Comparison of ENCODE assay signal across 16 cellular contexts in the genomic region with DNA sequence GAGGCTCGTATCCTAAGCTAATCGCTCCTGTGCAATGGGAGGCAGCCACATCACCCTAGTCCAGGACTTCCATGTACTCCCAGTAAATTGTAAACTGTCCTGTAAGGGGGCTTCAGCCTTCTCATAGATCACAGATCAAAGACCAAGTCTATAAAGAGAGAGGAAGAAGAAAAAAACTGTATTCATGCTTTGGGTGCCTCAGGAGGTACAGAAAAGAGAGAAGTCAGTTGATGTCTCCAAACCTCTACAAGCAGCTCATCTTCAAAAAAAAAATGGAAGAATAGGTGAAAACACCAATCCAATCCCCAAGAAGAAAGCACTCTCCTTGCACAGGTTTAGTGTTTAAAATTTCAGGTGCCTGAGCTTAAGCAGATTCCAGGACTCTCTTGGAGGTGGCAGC. TPM values are rescaled to one million over a fixed set of nuclear protein-coding genes. Genes with fewer than 3 reads are reported as not detected.
DNase-seq lines count a peak whose midpoint lies in the region; ATAC-seq and TF ChIP-seq lines count a peak whose summit lies in the region.
"Had no signal": no experiment of that assay in that cellular context is flagged by ENCODE, and none has a peak within 500 bp of the region (broad histone marks: within the 10 kb centered on the region; RNA-seq: fewer than 3 reads in every experiment).

No MANE protein-coding gene starts in this region.

- H3K27ac ChIP-seq in colonic mucosa (peak overlapping the region; percentile 51), skin epidermis (peak overlapping the region in 11 of 21 experiments; percentile 44 to 84 (median 74))

- H3K4me3 ChIP-seq in colonic mucosa, result no peak overlapping the region
- no peak overlapping the region for H3K4me3 ChIP-seq in skin epidermis

- no peaks in the 10 kb centered on the region for H3K9me3 ChIP-seq in colonic mucosa

- ATAC-seq in GM21717 (IDR thresholded peaks at IDR 0.05; ENCODE audit: unreplicated experiment), result no peak
- ATAC-seq: Panc1 had no signal

- DNase-seq in NOMO-1 (lab: John Stamatoyannopoulos, UW; ENCODE audit: unreplicated experiment in 2 of 2) (peak; percentile 12 to 25), NOMO-1 treated with dmso at 0.1 percent for 144 hours (lab: John Stamatoyannopoulos, UW; ENCODE audit: unreplicated experiment) (no peak), NCI-H510A treated with DMSO at 0.1 percent for 48 hours (lab: John Stamatoyannopoulos, UW) (peak; percentile 35), colonic mucosa (no peak), amygdala (lab: John Stamatoyannopoulos, UW) (no peak)
- DNase-seq in stimulated activated CD4-positive, alpha-beta T cell treated with anti-CD3 and anti-CD28 coated beads, Interleukin-15, amount 100 ng/mL, for 24 hours, result no peak
- DNase-seq: activated gamma-delta T cell; HFFc6; IMR-90; NCI-H2107; nucleus accumbens; stimulated activated CD4-positive, alpha-beta T cell treated with anti-CD3 and anti-CD28 coated beads, Interleukin-1b, Interleukin-23, amount 100 ng/mL, for 48 hours; stimulated activated naive CD4-positive, alpha-beta T cell treated with Interleukin-2 at 50 U/mL for 16 hours had no signal

- intact Hi-C loops in colonic mucosa (cut with DNase I), result no loop called here

- H3K27me3 ChIP-seq in colonic mucosa, result no peaks in the 10 kb centered on the region

- H3K9ac ChIP-seq in colonic mucosa (ENCODE audit: low read depth in 2 of 2, low read length in 2 of 2), result no peak overlapping the region

- no peak for TF ChIP-seq CTCF in colonic mucosa (IDR thresholded peaks at IDR 0.05)

- H3K36me3 ChIP-seq in colonic mucosa, result no peaks in the 10 kb centered on the region

- H3K4me1 ChIP-seq in colonic mucosa, result peaks cover 3% of the 10 kb centered on the region

RNA-seq across cellular contexts. Expression of a gene that starts 53.8 kb away (rescaled TPM):
- 1 to 10 TPM; 7.0 to 7.9 TPM for total RNA-seq in colonic mucosa

Comparison
In these comparisons a context has a peak if more than half of its experiments do, and no peak if none do; other contexts are left out.
1. DNase-seq: peak in NOMO-1 (2 of 2) and NCI-H510A treated with DMSO at 0.1 percent for 48 hours (single experiment); none in NOMO-1 treated with dmso at 0.1 percent for 144 hours (single experiment), colonic mucosa (single experiment), amygdala (0 of 56) and stimulated activated CD4-positive, alpha-beta T cell treated with anti-CD3 and anti-CD28 coated beads, Interleukin-15, amount 100 ng/mL, for 24 hours (single experiment).